In genomic region chr12:52191841-52192791, GRCh38 we compare ENCODE assay signal across 8 cellular contexts. TPM values are rescaled to one million over a fixed set of nuclear protein-coding genes. Genes with fewer than 3 reads are reported as not detected.
A peak's percentile ranks its signal among the peaks of the same experiment; 100 is the strongest.
DNase-seq lines count a peak whose midpoint lies in the region; TF ChIP-seq lines count a peak whose summit lies in the region.

TSS of gene KRT80 (minus strand) at chr12:52192014. CDS start at chr12:52191902, 112 bp downstream.

- DNase-seq in AG09309 (ENCODE audit: low read depth) (peak; percentile 99), HuH-7.5 (ENCODE audit: low spot score) (peak; percentile 50), RWPE1 (ENCODE audit: low spot score) (peak; percentile 98), epithelial cell of esophagus (ENCODE audit: low read depth) (peak; percentile 98), mucosa of gallbladder (ENCODE audit: low spot score) (peak; percentile 95), vagina (ENCODE audit: extremely low spot score in 2 of 2) (peak in 1 of 2 donors; percentile 92), ecto neural progenitor cell (ENCODE audit: low spot score) (no peak)
- DNase-seq in stimulated activated naive CD4-positive, alpha-beta T cell (lab: John Stamatoyannopoulos, UW), result no peak

- CTCF ChIA-PET in RWPE1 (lab: Yijun Ruan, JAX), result no interaction called here

- POLR2A ChIA-PET in RWPE1 (lab: Yijun Ruan, JAX; ENCODE audit: low non-redundant PET), result interaction anchor here (0.8 to 0.9 kb wide), 2 partner anchors 43 to 52 kb away, joined by 3 to 4 read pairs; no protein-coding TSS in a partner anchor

- TF ChIP-seq POLR2A in vagina (IDR thresholded peaks at IDR 0.05), result no peak

- no peaks in the 10 kb centered on the region for H3K9me3 ChIP-seq in vagina

- H3K27me3 ChIP-seq in vagina, result no peaks in the 10 kb centered on the region

- TF ChIP-seq CTCF in AG09309 (IDR thresholded peaks at IDR 0.05; ENCODE audit: control insufficient read depth, insufficient read depth, low read depth, low read length, missing control alignments) (no peak), RWPE1 (conservative IDR thresholded peaks at IDR 0.05; ENCODE audit: low read depth) (no peak), epithelial cell of esophagus (IDR thresholded peaks at IDR 0.05; ENCODE audit: insufficient read depth, low read depth, low read length, missing control alignments) (no peak), vagina (IDR thresholded peaks at IDR 0.05) (no peak)

- intact Hi-C loops in vagina (cut with DNase I), result no loop called here

- H3K27ac ChIP-seq in RWPE1, result peak within 1 kb of the TSS; percentile 91
- peak within 1 kb of the TSS; percentile 55 for H3K27ac ChIP-seq in vagina

- H3K36me3 ChIP-seq in vagina, result no peaks in the 10 kb centered on the region

- peaks cover 40% of the 10 kb centered on the region for H3K4me1 ChIP-seq in vagina

- no peak within 1 kb of the TSS for H3K4me3 ChIP-seq in AG09309 (ENCODE audit: control insufficient read depth, low read depth, low read length)
- H3K4me3 ChIP-seq in epithelial cell of esophagus (ENCODE audit: low read length), result peak within 1 kb of the TSS; percentile 43
- peak within 1 kb of the TSS in 1 of 2 donors; percentile 29 for H3K4me3 ChIP-seq in vagina

RNA-seq across cellular contexts. Expression of gene KRT80, which starts in this region (rescaled TPM):
- total RNA-seq in mucosa of gallbladder (15.5 TPM), vagina (7.9 TPM)

Comparison
In these comparisons a context has a peak if more than half of its experiments do, and no peak if none do; other contexts are left out.
1. DNase-seq: peak in AG09309 (single experiment), HuH-7.5 (single experiment), RWPE1 (single experiment), epithelial cell of esophagus (single experiment) and mucosa of gallbladder (single experiment); none in ecto neural progenitor cell (single experiment) and stimulated activated naive CD4-positive, alpha-beta T cell (0 of 6).